Comparison of ENCODE assay signal across 15 cellular contexts in the genomic region with DNA sequence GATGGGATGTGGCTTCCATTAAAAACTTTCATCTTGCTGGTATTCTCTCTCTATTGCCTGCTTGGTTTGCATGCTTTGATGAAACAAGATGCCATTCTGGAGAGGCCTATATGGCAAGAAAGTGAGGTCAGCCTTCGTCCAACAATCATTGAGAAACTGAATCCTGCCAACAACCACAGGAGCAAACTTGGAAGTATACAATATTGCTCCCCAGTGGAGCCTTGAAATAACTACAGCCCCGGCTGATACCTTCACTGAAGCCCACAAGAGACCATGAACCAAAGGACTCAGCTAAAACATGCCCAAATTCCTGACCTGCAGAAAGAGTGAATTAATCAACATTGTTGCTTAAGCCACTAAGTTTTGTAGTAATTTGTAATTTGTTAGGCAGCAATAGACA.
A peak's percentile ranks its signal among the peaks of the same experiment; 100 is the strongest.
DNase-seq lines count a peak whose midpoint lies in the region; ATAC-seq and TF ChIP-seq lines count a peak whose summit lies in the region.
"Had no signal": no experiment of that assay in that cellular context is flagged by ENCODE, and none has a peak within 500 bp of the region (broad histone marks: within the 10 kb centered on the region; RNA-seq: fewer than 3 reads in every experiment).

No MANE protein-coding gene starts in this region.

- POLR2A ChIA-PET in activated CD8-positive, alpha-beta T cell treated with anti-CD3 and anti-CD28 coated beads, Interleukin-2, amount 10 ng/mL, durations not matched to agents 7 days and 5 days (lab: Charles Lee), result no interaction called here

- H3K36me3 Mint-ChIP-seq in activated CD8-positive, alpha-beta T cell treated with anti-CD3 and anti-CD28 coated beads, Interleukin-2, amount 10 ng/mL, durations not matched to agents 7 days and 5 days (ENCODE audit: low read depth), result no peaks in the 10 kb centered on the region
- H3K36me3 Mint-ChIP-seq: activated naive CD8-positive, alpha-beta T cell treated with anti-CD3 and anti-CD28 coated beads for 36 hours; immature natural killer cell had no signal

- H3K4me1 ChIP-seq in foreskin keratinocyte, result no peaks in the 10 kb centered on the region
- H3K4me1 ChIP-seq: BLaER1 had no signal

- TF ChIP-seq CTCF in foreskin keratinocyte (conservative IDR thresholded peaks at IDR 0.05), result peak; percentile 45
- TF ChIP-seq CTCF in omental fat pad (IDR thresholded peaks at IDR 0.05), result no peak

- in situ Hi-C loops in ACHN (cut with HindIII; ENCODE audit: low pct_ligation_motif_present, low pct_unique_long_range_greater_than_20kb, low sequenced_read_pairs), result no loop called here

- CTCF ChIA-PET in activated CD8-positive, alpha-beta T cell treated with anti-CD3 and anti-CD28 coated beads, Interleukin-2, amount 10 ng/mL, durations not matched to agents 7 days and 5 days (lab: Charles Lee), result no interaction called here

- no peak overlapping the region for H3K27ac ChIP-seq in foreskin keratinocyte
- H3K27ac ChIP-seq: BLaER1 had no signal

- peaks cover 5% of the 10 kb centered on the region for H3K27me3 Mint-ChIP-seq in activated CD8-positive, alpha-beta T cell treated with anti-CD3 and anti-CD28 coated beads, Interleukin-2, amount 10 ng/mL, durations not matched to agents 7 days and 5 days (ENCODE audit: low read depth)
- H3K27me3 Mint-ChIP-seq: activated CD4-positive, alpha-beta memory T cell treated with anti-CD3 and anti-CD28 coated beads, Interleukin-2, amount 10 ng/mL, durations not matched to agents 7 days and 5 days had no signal

- ATAC-seq in GM19351 (IDR thresholded peaks at IDR 0.05; ENCODE audit: unreplicated experiment) (peak; percentile 48), SK-N-SH treated with all-trans-retinoic acid at 6 μM for 48 hours (peak; percentile 83), foreskin keratinocyte (peak; percentile 34), omental fat pad (ENCODE audit: low FRiP score) (no peak), GM21381 (IDR thresholded peaks at IDR 0.05; ENCODE audit: unreplicated experiment) (no peak)
- ATAC-seq in activated CD8-positive, alpha-beta T cell treated with anti-CD3 and anti-CD28 coated beads, Interleukin-2, amount 10 ng/mL, durations not matched to agents 7 days and 5 days, result no peak

- H3K27ac Mint-ChIP-seq in activated CD8-positive, alpha-beta T cell treated with anti-CD3 and anti-CD28 coated beads, Interleukin-2, amount 10 ng/mL, durations not matched to agents 7 days and 5 days, result no peak overlapping the region
- H3K27ac Mint-ChIP-seq: activated CD4-positive, alpha-beta memory T cell treated with anti-CD3 and anti-CD28 coated beads, Interleukin-2, amount 10 ng/mL, durations not matched to agents 7 days and 5 days; activated naive CD8-positive, alpha-beta T cell treated with anti-CD3 and anti-CD28 coated beads for 36 hours; IgD-negative memory B cell; immature natural killer cell had no signal

- DNase-seq in ACHN (peak; percentile 22), foreskin keratinocyte (peak in 1 of 2 donors; percentile 9), NCI-H1694 (lab: John Stamatoyannopoulos, UW) (no peak), omental fat pad (ENCODE audit: low spot score) (no peak)
- DNase-seq in activated CD8-positive, alpha-beta T cell treated with anti-CD3 and anti-CD28 coated beads, Interleukin-2, amount 10 ng/mL, durations not matched to agents 7 days and 5 days, result no peak
- DNase-seq: activated CD4-positive, alpha-beta memory T cell treated with anti-CD3 and anti-CD28 coated beads, Interleukin-2, amount 10 ng/mL, durations not matched to agents 7 days and 5 days; activated naive CD8-positive, alpha-beta T cell treated with anti-CD3 and anti-CD28 coated beads for 36 hours; immature natural killer cell; NCI-H2227 treated with DMSO at 0.1 percent for 48 hours; stimulated activated naive CD4-positive, alpha-beta T cell treated with Interleukin-2 at 50 U/mL for 16 hours had no signal

- no peaks in the 10 kb centered on the region for H3K27me3 ChIP-seq in foreskin keratinocyte
- H3K27me3 ChIP-seq: BLaER1 had no signal

- no peaks in the 10 kb centered on the region for H3K9me3 Mint-ChIP-seq in activated CD8-positive, alpha-beta T cell treated with anti-CD3 and anti-CD28 coated beads, Interleukin-2, amount 10 ng/mL, durations not matched to agents 7 days and 5 days (ENCODE audit: insufficient read depth)
- H3K9me3 Mint-ChIP-seq: activated CD4-positive, alpha-beta memory T cell treated with anti-CD3 and anti-CD28 coated beads, Interleukin-2, amount 10 ng/mL, durations not matched to agents 7 days and 5 days; activated naive CD8-positive, alpha-beta T cell treated with anti-CD3 and anti-CD28 coated beads for 36 hours had no signal

- H3K4me1 Mint-ChIP-seq in activated CD8-positive, alpha-beta T cell treated with anti-CD3 and anti-CD28 coated beads, Interleukin-2, amount 10 ng/mL, durations not matched to agents 7 days and 5 days (ENCODE audit: low read depth), result no peaks in the 10 kb centered on the region
- H3K4me1 Mint-ChIP-seq: activated CD4-positive, alpha-beta memory T cell treated with anti-CD3 and anti-CD28 coated beads, Interleukin-2, amount 10 ng/mL, durations not matched to agents 7 days and 5 days; activated naive CD8-positive, alpha-beta T cell treated with anti-CD3 and anti-CD28 coated beads for 36 hours; IgD-negative memory B cell; immature natural killer cell had no signal

- no peak overlapping the region for H3K4me3 Mint-ChIP-seq in activated CD8-positive, alpha-beta T cell treated with anti-CD3 and anti-CD28 coated beads, Interleukin-2, amount 10 ng/mL, durations not matched to agents 7 days and 5 days
- H3K4me3 Mint-ChIP-seq: activated CD4-positive, alpha-beta memory T cell treated with anti-CD3 and anti-CD28 coated beads, Interleukin-2, amount 10 ng/mL, durations not matched to agents 7 days and 5 days; activated naive CD8-positive, alpha-beta T cell treated with anti-CD3 and anti-CD28 coated beads for 36 hours; IgD-negative memory B cell; immature natural killer cell had no signal

TF ChIP-seq in SK-N-SH treated with all-trans-retinoic acid at 6 μM for 48 hours, 23 proteins besides CTCF, POLR2A, EP300 and RAD21:
- TF ChIP-seq ZFP3 (CRISPR knock-in tag; IDR thresholded peaks at IDR 0.05) (no peak), TCF4 (CRISPR knock-in tag; IDR thresholded peaks at IDR 0.05; ENCODE audit: borderline replicate concordance) (no peak), TOX (CRISPR knock-in tag; IDR thresholded peaks at IDR 0.05; ENCODE audit: borderline replicate concordance) (no peak), GLIS3 (CRISPR knock-in tag; IDR thresholded peaks at IDR 0.05) (no peak)

Comparison
In these comparisons a context has a peak if more than half of its experiments do, and no peak if none do; other contexts are left out.
1. ATAC-seq: peak in GM19351 (single experiment), SK-N-SH treated with all-trans-retinoic acid at 6 μM for 48 hours (single experiment) and foreskin keratinocyte (single experiment); none in activated CD8-positive, alpha-beta T cell treated with anti-CD3 and anti-CD28 coated beads, Interleukin-2, amount 10 ng/mL, durations not matched to agents 7 days and 5 days (single experiment), omental fat pad (single experiment) and GM21381 (single experiment).